8 cellular contexts compared by ENCODE assay signal in the genomic region with DNA sequence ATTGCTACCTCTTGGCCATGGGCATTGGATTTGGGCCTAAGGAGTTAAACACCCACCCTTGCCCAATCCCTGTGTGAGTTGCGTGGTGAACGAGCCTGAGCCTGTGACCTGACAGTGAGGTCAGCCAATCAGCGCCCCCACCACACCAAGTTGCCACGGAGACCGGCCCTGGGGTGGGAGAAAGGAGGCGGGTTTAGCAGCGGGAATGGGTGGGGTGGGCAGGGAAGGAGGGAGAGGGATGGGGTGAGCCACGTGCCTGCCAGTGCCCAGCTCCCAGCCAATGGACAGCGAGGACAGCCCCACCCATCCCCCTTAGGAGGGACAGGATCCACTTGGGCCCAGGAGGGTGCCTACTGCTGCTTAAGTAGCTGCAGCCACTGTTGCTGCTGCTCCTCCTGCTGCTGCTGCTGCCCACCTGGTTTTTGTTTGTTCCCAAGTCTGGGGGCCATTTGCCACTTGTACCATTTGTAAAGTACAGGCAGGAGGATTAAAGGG. TPM values are rescaled to one million over a fixed set of nuclear protein-coding genes. Genes with fewer than 3 reads are reported as not detected.
DNase-seq lines count a peak whose midpoint lies in the region; ATAC-seq and TF ChIP-seq lines count a peak whose summit lies in the region.

No MANE protein-coding gene starts in this region.

- TF ChIP-seq CTCF in 22Rv1 (IDR thresholded peaks at IDR 0.05) = no peak
- no peak for TF ChIP-seq CTCF in esophagus squamous epithelium (IDR thresholded peaks at IDR 0.05)

- ATAC-seq in T-helper 17 cell = peak; percentile 1
- ATAC-seq in naive thymus-derived CD4-positive, alpha-beta T cell = peak; percentile 7
- ATAC-seq in HG02852 (IDR thresholded peaks at IDR 0.05; ENCODE audit: unreplicated experiment) = no peak
- ATAC-seq in HG02571 (IDR thresholded peaks at IDR 0.05; ENCODE audit: unreplicated experiment) = no peak
- ATAC-seq in HG03378 (IDR thresholded peaks at IDR 0.05; ENCODE audit: unreplicated experiment) = no peak

- H3K4me3 ChIP-seq in esophagus squamous epithelium = peak overlapping the region in 3 of 4 donors; percentile 61 to 96 (median 67)
- H3K4me3 ChIP-seq in naive thymus-derived CD4-positive, alpha-beta T cell (ENCODE audit: low read length) = peak overlapping the region; percentile 38

- H3K27ac Mint-ChIP-seq in T-helper 17 cell = peak overlapping the region; percentile 53
- peak overlapping the region; percentile 80 to 98 (median 95) for H3K27ac Mint-ChIP-seq in naive thymus-derived CD4-positive, alpha-beta T cell

- intact Hi-C loops in esophagus squamous epithelium (cut with DNase I) = no loop called here
- intact Hi-C loops in naive thymus-derived CD4-positive, alpha-beta T cell (cut with micrococcal nuclease) = no loop called here

- H3K9me3 ChIP-seq in T-helper 17 cell (ENCODE audit: control insufficient read depth, low read length, poor library complexity, severe bottlenecking) (no peaks in the 10 kb centered on the region), esophagus squamous epithelium (no peaks in the 10 kb centered on the region)
- H3K9me3 ChIP-seq in naive thymus-derived CD4-positive, alpha-beta T cell (ENCODE audit: control insufficient read depth in 2 of 3, low read length in 3 of 3) = no peaks in the 10 kb centered on the region

- peaks cover 9% of the 10 kb centered on the region for H3K36me3 Mint-ChIP-seq in T-helper 17 cell (ENCODE audit: low read depth)
- H3K36me3 Mint-ChIP-seq in naive thymus-derived CD4-positive, alpha-beta T cell = peaks cover 0 to 46% (median 4%) of the 10 kb centered on the region in 5 donors

- peak; percentile 63 for DNase-seq in HEK293T (ENCODE audit: extremely low spot score)
- no peak for DNase-seq in T-helper 17 cell
- DNase-seq in esophagus squamous epithelium (lab: John Stamatoyannopoulos, UW) = no peak
- DNase-seq in naive thymus-derived CD4-positive, alpha-beta T cell = peak in 1 of 9 donors; percentile 56

- peaks cover 74 to 100% (median 81%) of the 10 kb centered on the region in 3 donors for H3K4me1 ChIP-seq in esophagus squamous epithelium
- peaks cover 55 to 71% of the 10 kb centered on the region in 2 donors for H3K4me1 ChIP-seq in naive thymus-derived CD4-positive, alpha-beta T cell (ENCODE audit: control insufficient read depth in 2 of 2, insufficient read depth in 2 of 2, low read length in 2 of 2)

- no peaks in the 10 kb centered on the region for H3K27me3 Mint-ChIP-seq in T-helper 17 cell
- no peaks in the 10 kb centered on the region for H3K27me3 Mint-ChIP-seq in naive thymus-derived CD4-positive, alpha-beta T cell

- 0 to 17% methylated on average over 1 of the region's 9 CpGs for WGBS in esophagus squamous epithelium, 2 donors

- TF ChIP-seq POLR2A in esophagus squamous epithelium (IDR thresholded peaks at IDR 0.05) = peak in 1 of 4 donors; percentile 69

- peak overlapping the region; percentile 98 for H3K27ac ChIP-seq in 22Rv1
- peak overlapping the region; percentile 97 to 99 (median 98) for H3K27ac ChIP-seq in esophagus squamous epithelium
- H3K27ac ChIP-seq in naive thymus-derived CD4-positive, alpha-beta T cell (ENCODE audit: low read depth, low read length) = peak overlapping the region; percentile 83

- peaks cover 16 to 53% (median 34%) of the 10 kb centered on the region in 3 donors for H3K36me3 ChIP-seq in esophagus squamous epithelium
- peaks cover 0 to 29% (median 0%) of the 10 kb centered on the region in 3 experiments for H3K36me3 ChIP-seq in naive thymus-derived CD4-positive, alpha-beta T cell (ENCODE audit: control insufficient read depth in 2 of 3, insufficient read depth in 3 of 3, low read length in 3 of 3)

- CTCF ChIA-PET in HEK293T (lab: Yijun Ruan, JAX) = interaction anchor here (0.7 to 1.1 kb wide), 2 partner anchors 11 to 12 kb away, joined by 3 to 6 read pairs; no protein-coding TSS in a partner anchor
- CTCF ChIA-PET in naive thymus-derived CD4-positive, alpha-beta T cell (lab: Charles Lee) = interaction anchor here (1.0 to 13.9 kb wide), 6 partner anchors 11 to 73 kb away, joined by 3 to 291 read pairs (median 6); a partner anchor contains a TSS

- H3K9me3 Mint-ChIP-seq in naive thymus-derived CD4-positive, alpha-beta T cell = no peaks in the 10 kb centered on the region

- peak overlapping the region; percentile 98 for H3K4me3 Mint-ChIP-seq in T-helper 17 cell
- H3K4me3 Mint-ChIP-seq in naive thymus-derived CD4-positive, alpha-beta T cell = peak overlapping the region; percentile 75 to 99 (median 90)

- peaks cover 62% of the 10 kb centered on the region for H3K4me1 Mint-ChIP-seq in T-helper 17 cell
- H3K4me1 Mint-ChIP-seq in naive thymus-derived CD4-positive, alpha-beta T cell = peaks cover 30 to 78% (median 63%) of the 10 kb centered on the region in 7 donors

- POLR2A ChIA-PET in HEK293T (lab: Yijun Ruan, JAX) = interaction anchor here (1.1 to 1.9 kb wide), 5 partner anchors 9 to 182 kb away, joined by 3 to 8 read pairs (median 4); a partner anchor contains a TSS
- POLR2A ChIA-PET in naive thymus-derived CD4-positive, alpha-beta T cell (lab: Charles Lee) = interaction anchor here (0.5 to 13.8 kb wide), 10 partner anchors 10 to 76 kb away, joined by 3 to 270 read pairs (median 8); a partner anchor contains a TSS

- no peaks in the 10 kb centered on the region for H3K27me3 ChIP-seq in esophagus squamous epithelium
- H3K27me3 ChIP-seq in naive thymus-derived CD4-positive, alpha-beta T cell (ENCODE audit: control insufficient read depth in 2 of 2, insufficient read depth in 2 of 2, low read length in 2 of 2) = no peaks in the 10 kb centered on the region

TF ChIP-seq in HEK293T, 16 proteins besides CTCF, POLR2A, EP300 and RAD21:
- no peak for TF ChIP-seq TARDBP (IDR thresholded peaks at IDR 0.05)
- TF ChIP-seq LEF1 (IDR thresholded peaks at IDR 0.05; ENCODE audit: borderline replicate concordance) = no peak
- peak; percentile 25; the same call in 1 of the 2 replicates for TF ChIP-seq HDGF (IDR thresholded peaks at IDR 0.05; ENCODE audit: borderline replicate concordance)
- TF ChIP-seq, protein P1, sequence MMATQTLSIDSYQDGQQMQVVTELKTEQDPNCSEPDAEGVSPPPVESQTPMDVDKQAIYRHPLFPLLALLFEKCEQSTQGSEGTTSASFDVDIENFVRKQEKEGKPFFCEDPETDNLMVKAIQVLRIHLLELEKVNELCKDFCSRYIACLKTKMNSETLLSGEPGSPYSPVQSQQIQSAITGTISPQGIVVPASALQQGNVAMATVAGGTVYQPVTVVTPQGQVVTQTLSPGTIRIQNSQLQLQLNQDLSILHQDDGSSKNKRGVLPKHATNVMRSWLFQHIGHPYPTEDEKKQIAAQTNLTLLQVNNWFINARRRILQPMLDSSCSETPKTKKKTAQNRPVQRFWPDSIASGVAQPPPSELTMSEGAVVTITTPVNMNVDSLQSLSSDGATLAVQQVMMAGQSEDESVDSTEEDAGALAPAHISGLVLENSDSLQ (IDR thresholded peaks at IDR 0.05) = peak; percentile 96
- no peak for TF ChIP-seq ELF4 (IDR thresholded peaks at IDR 0.05)
- no peak for TF ChIP-seq ZNF384 (IDR thresholded peaks at IDR 0.05)
- no peak for TF ChIP-seq SUZ12 (IDR thresholded peaks at IDR 0.05)
- peak; percentile 24 for TF ChIP-seq L3MBTL2 (conservative IDR thresholded peaks at IDR 0.05)
- TF ChIP-seq ARNT (IDR thresholded peaks at IDR 0.05) = no peak

RNA-seq across cellular contexts. Expression of a gene that starts 9.5 kb away (rescaled TPM):
- total RNA-seq in T-helper 17 cell (10 to 100 TPM; 63.8 to 73.6 TPM), esophagus squamous epithelium (100 to 1,000 TPM; 101 to 220 (median 113) TPM)
- total RNA-seq in naive thymus-derived CD4-positive, alpha-beta T cell = 100 to 1,000 TPM in 1 of 5 experiments, 10 to 100 TPM in 4; 42.7 to 139 (median 61.0) TPM
- 1 to 10 TPM; 3.0 to 6.7 TPM for polyA plus RNA-seq in naive thymus-derived CD4-positive, alpha-beta T cell

RNA-seq across cellular contexts. Expression of a gene that starts 18.7 kb away (rescaled TPM):
- total RNA-seq in T-helper 17 cell = not detected
- total RNA-seq in esophagus squamous epithelium = not detected
- 1 to 10 TPM in 3 of 5 experiments, not detected in 2; 1.4 to 3.2 (median 2.6) TPM for total RNA-seq in naive thymus-derived CD4-positive, alpha-beta T cell
- polyA plus RNA-seq in naive thymus-derived CD4-positive, alpha-beta T cell = not detected

RNA-seq across cellular contexts. Expression of a gene that starts 21.5 kb away (rescaled TPM):
- total RNA-seq in T-helper 17 cell (1 to 10 TPM in 1 of 2 donors, under 1 TPM in 1; 0.94 to 1.3 TPM), esophagus squamous epithelium (1 to 10 TPM in 1 of 4 donors, under 1 TPM in 3; 0.11 to 8.2 (median 0.18) TPM)
- total RNA-seq in naive thymus-derived CD4-positive, alpha-beta T cell = 1 to 10 TPM in 4 of 5 experiments, under 1 TPM in 1; 0.22 to 3.3 (median 2.4) TPM
- not detected for polyA plus RNA-seq in naive thymus-derived CD4-positive, alpha-beta T cell

RNA-seq across cellular contexts. Expression of a gene that starts 21.5 kb away (rescaled TPM):
- total RNA-seq in T-helper 17 cell (under 1 TPM; 0.23 to 0.57 TPM), esophagus squamous epithelium (under 1 TPM in 1 of 4 donors, not detected in 3; 0.19 TPM)
- under 1 TPM in 3 of 5 experiments, not detected in 2; 0.19 to 0.78 (median 0.42) TPM for total RNA-seq in naive thymus-derived CD4-positive, alpha-beta T cell
- not detected for polyA plus RNA-seq in naive thymus-derived CD4-positive, alpha-beta T cell

RNA-seq across cellular contexts. Expression of a gene that starts 29.0 kb away (rescaled TPM):
- total RNA-seq in T-helper 17 cell = 10 to 100 TPM; 33.2 to 34.7 TPM
- 10 to 100 TPM; 21.5 to 30.9 (median 29.5) TPM for total RNA-seq in esophagus squamous epithelium
- 10 to 100 TPM; 24.4 to 50.2 (median 50.0) TPM for total RNA-seq in naive thymus-derived CD4-positive, alpha-beta T cell
- polyA plus RNA-seq in naive thymus-derived CD4-positive, alpha-beta T cell = 10 to 100 TPM; 33.3 to 45.8 TPM

Comparison
In these comparisons a context has a peak if more than half of its experiments do, and no peak if none do; other contexts are left out.
1. ATAC-seq: peak in T-helper 17 cell (single experiment) and naive thymus-derived CD4-positive, alpha-beta T cell (single experiment); none in HG02852 (single experiment), HG02571 (single experiment) and HG03378 (single experiment).
2. Peak in every context shown above with its lines, with median percentiles within 50 percentile points of each other: H3K27ac ChIP-seq.